Comparison of ENCODE assay signal across 21 cellular contexts in genomic region chr2:233457356-233457755, GRCh38.
DNase-seq lines count a peak whose midpoint lies in the region; ATAC-seq and TF ChIP-seq lines count a peak whose summit lies in the region.
"Had no signal": no experiment of that assay in that cellular context is flagged by ENCODE, and none has a peak within 500 bp of the region (broad histone marks: within the 10 kb centered on the region; RNA-seq: fewer than 3 reads in every experiment).

No MANE protein-coding gene starts in this region.

- H3K27ac ChIP-seq in right cardiac atrium (ENCODE audit: low read length), result no peak overlapping the region
- H3K27ac ChIP-seq: dorsolateral prefrontal cortex, SJSA1 had no signal

- CTCF ChIA-PET in activated CD8-positive, alpha-beta T cell treated with anti-CD3 and anti-CD28 coated beads for 36 hours (lab: Charles Lee), result interaction anchor here (2.3 kb wide), 1 partner anchor 14 kb away, joined by 8 read pairs; no protein-coding TSS in a partner anchor

- no peaks in the 10 kb centered on the region for H3K9me3 Mint-ChIP-seq in activated CD8-positive, alpha-beta T cell treated with anti-CD3 and anti-CD28 coated beads for 36 hours
- no peaks in the 10 kb centered on the region for H3K9me3 Mint-ChIP-seq in naive thymus-derived CD8-positive, alpha-beta T cell

- no peaks in the 10 kb centered on the region for H3K27me3 ChIP-seq in right cardiac atrium (ENCODE audit: control insufficient read depth, insufficient read depth)
- H3K27me3 ChIP-seq: dorsolateral prefrontal cortex, SJSA1 had no signal

- no peaks in the 10 kb centered on the region for H3K4me1 ChIP-seq in right cardiac atrium (ENCODE audit: control insufficient read depth, insufficient read depth, low read length)
- H3K4me1 ChIP-seq: SJSA1 had no signal

- H3K27ac Mint-ChIP-seq in activated CD8-positive, alpha-beta T cell treated with anti-CD3 and anti-CD28 coated beads for 36 hours, result peak overlapping the region; percentile 58
- peak overlapping the region in 8 of 10 donors; percentile 38 to 93 (median 77) for H3K27ac Mint-ChIP-seq in naive thymus-derived CD8-positive, alpha-beta T cell

- POLR2A ChIA-PET in activated CD8-positive, alpha-beta T cell treated with anti-CD3 and anti-CD28 coated beads for 36 hours (lab: Charles Lee), result no interaction called here
- POLR2A ChIA-PET in naive thymus-derived CD8-positive, alpha-beta T cell (lab: Charles Lee), result interaction anchor here (1.0 to 1.1 kb wide), 2 partner anchors 50 to 63 kb away, joined by 3 to 5 read pairs; no protein-coding TSS in a partner anchor

- H3K4me3 ChIP-seq in right cardiac atrium (ENCODE audit: low read length), result no peak overlapping the region
- H3K4me3 ChIP-seq: dorsolateral prefrontal cortex, SJSA1 had no signal

- no peaks in the 10 kb centered on the region for H3K4me1 Mint-ChIP-seq in activated CD8-positive, alpha-beta T cell treated with anti-CD3 and anti-CD28 coated beads for 36 hours (ENCODE audit: low read depth)
- H3K4me1 Mint-ChIP-seq in naive thymus-derived CD8-positive, alpha-beta T cell, result peaks cover 0 to 8% (median 4%) of the 10 kb centered on the region in 4 donors

- TF ChIP-seq CTCF in activated CD8-positive, alpha-beta T cell treated with anti-CD3 and anti-CD28 coated beads for 36 hours (IDR thresholded peaks at IDR 0.05), result no peak

- no peak for ATAC-seq in right cardiac atrium
- ATAC-seq in activated CD8-positive, alpha-beta T cell treated with anti-CD3 and anti-CD28 coated beads for 36 hours, result no peak
- no peak for ATAC-seq in naive thymus-derived CD8-positive, alpha-beta T cell
- no peak for ATAC-seq in HG03354 (IDR thresholded peaks at IDR 0.05; ENCODE audit: poor library complexity, severe bottlenecking, unreplicated experiment)
- ATAC-seq: left colon, Panc1 had no signal

- H3K4me3 Mint-ChIP-seq in activated CD8-positive, alpha-beta T cell treated with anti-CD3 and anti-CD28 coated beads for 36 hours, result no peak overlapping the region
- no peak overlapping the region for H3K4me3 Mint-ChIP-seq in naive thymus-derived CD8-positive, alpha-beta T cell

- intact Hi-C loops in right cardiac atrium (cut with DNase I) (no loop called here), cardiac septum (cut with DNase I) (no loop called here)
- intact Hi-C loops in activated CD8-positive, alpha-beta T cell treated with anti-CD3 and anti-CD28 coated beads for 36 hours (cut with micrococcal nuclease), result no loop called here

- WGBS in right cardiac atrium, result 90% methylated on average over 5 of the region's 5 CpGs

- H3K27me3 Mint-ChIP-seq in activated CD8-positive, alpha-beta T cell treated with anti-CD3 and anti-CD28 coated beads for 36 hours, result no peaks in the 10 kb centered on the region
- no peaks in the 10 kb centered on the region for H3K27me3 Mint-ChIP-seq in naive thymus-derived CD8-positive, alpha-beta T cell

- H3K9me3 ChIP-seq in right cardiac atrium (ENCODE audit: control insufficient read depth, low read length), result no peaks in the 10 kb centered on the region
- H3K9me3 ChIP-seq: SJSA1 had no signal

- peak in 2 of 3 donors; percentile 0 to 7 for DNase-seq in right cardiac atrium
- no peak for DNase-seq in cardiac septum (ENCODE audit: low spot score)
- no peak for DNase-seq in activated CD8-positive, alpha-beta T cell treated with anti-CD3 and anti-CD28 coated beads for 36 hours
- DNase-seq in naive thymus-derived CD8-positive, alpha-beta T cell, result no peak
- no peak for DNase-seq in Kasumi-1 (lab: John Stamatoyannopoulos, UW)
- DNase-seq in glomerular visceral epithelial cell (ENCODE audit: extremely low spot score), result no peak
- DNase-seq: activated CD4-positive, alpha-beta T cell treated with anti-CD3 and anti-CD28 coated beads, Interleukin-2, amount 50 U/mL, for 1 hour; activated naive CD4-positive, alpha-beta T cell treated with anti-CD3 and anti-CD28 coated beads, Interleukin-2, amount 50 U/mL, for 16 hours; dorsolateral prefrontal cortex; HCEC 1CT; head of caudate nucleus; left colon; mesenchymal stem cell; NCI-H1694; NCI-H524 treated with DMSO at 0.1 percent for 48 hours; retina; stimulated activated CD4-positive, alpha-beta T cell treated with anti-CD3 and anti-CD28 coated beads, Interleukin-4, amount 100 ng/mL, for 1 hour; stimulated activated naive CD4-positive, alpha-beta T cell had no signal

- peaks cover 34% of the 10 kb centered on the region for H3K36me3 Mint-ChIP-seq in activated CD8-positive, alpha-beta T cell treated with anti-CD3 and anti-CD28 coated beads for 36 hours (ENCODE audit: low read depth)
- H3K36me3 Mint-ChIP-seq in naive thymus-derived CD8-positive, alpha-beta T cell, result peaks cover 0 to 95% (median 23%) of the 10 kb centered on the region in 3 donors

Comparison
In these comparisons a context has a peak if more than half of its experiments do, and no peak if none do; other contexts are left out.
1. DNase-seq: peak in right cardiac atrium (2 of 3); none in cardiac septum (single experiment), activated CD8-positive, alpha-beta T cell treated with anti-CD3 and anti-CD28 coated beads for 36 hours (single experiment), naive thymus-derived CD8-positive, alpha-beta T cell (0 of 10), Kasumi-1 (0 of 2) and glomerular visceral epithelial cell (single experiment).